ENCODE assay signal across 9 cellular contexts in genomic region chr19:46610851-46611770, GRCh38. TPM values are rescaled to one million over a fixed set of nuclear protein-coding genes. Genes with fewer than 3 reads are reported as not detected.
DNase-seq lines count a peak whose midpoint lies in the region; ATAC-seq and TF ChIP-seq lines count a peak whose summit lies in the region.
"Had no signal": no experiment of that assay in that cellular context is flagged by ENCODE, and none has a peak within 500 bp of the region (broad histone marks: within the 10 kb centered on the region; RNA-seq: fewer than 3 reads in every experiment).

No MANE protein-coding gene starts in this region.

- H3K36me3 Mint-ChIP-seq in activated CD4-positive, alpha-beta T cell treated with anti-CD3 and anti-CD28 coated beads, Interleukin-2, amount 10 ng/mL, durations not matched to agents 24 days and 14 days (ENCODE audit: low read depth), result peaks cover 53% of the 10 kb centered on the region

- peaks cover 48% of the 10 kb centered on the region for H3K4me1 Mint-ChIP-seq in activated CD4-positive, alpha-beta T cell treated with anti-CD3 and anti-CD28 coated beads, Interleukin-2, amount 10 ng/mL, durations not matched to agents 24 days and 14 days

- H3K9ac ChIP-seq in mammary epithelial cell (ENCODE audit: insufficient read depth, low read length), result no peak overlapping the region

- no peak overlapping the region for H3K4me2 ChIP-seq in mammary epithelial cell (ENCODE audit: insufficient read depth, low read depth, low read length)

- no TSS peak for BruUV-seq in mammary epithelial cell (replicated peaks; lab: Mats Ljungman, UMichigan)

- H3K9me3 ChIP-seq in breast epithelium (no peaks in the 10 kb centered on the region), mammary epithelial cell (replicated peaks; ENCODE audit: insufficient read depth, low read length) (no peaks in the 10 kb centered on the region), thyroid gland (no peaks in the 10 kb centered on the region)

- no peaks in the 10 kb centered on the region for H4K20me1 ChIP-seq in mammary epithelial cell (ENCODE audit: insufficient read depth, low read length)

- H3K36me3 ChIP-seq in breast epithelium (no peaks in the 10 kb centered on the region), mammary epithelial cell (ENCODE audit: insufficient read depth, low read length) (peaks cover 26% of the 10 kb centered on the region), thyroid gland (peaks cover 23 to 32% of the 10 kb centered on the region in 2 donors)

- in situ Hi-C loops in mammary epithelial cell (cut with MboI; ENCODE audit: low sequenced_read_pairs in 2 of 2), result loop anchor here (5.0 kb wide), 2 partner anchors 51 to 56 kb away; partner anchors contain the start of gene DACT3 (in 1 of the 2)

- peak overlapping the region; percentile 89 for H3K27ac Mint-ChIP-seq in activated CD4-positive, alpha-beta T cell treated with anti-CD3 and anti-CD28 coated beads, Interleukin-2, amount 10 ng/mL, durations not matched to agents 24 days and 14 days

- H3K27ac ChIP-seq in breast epithelium (peak overlapping the region; percentile 12 to 29), mammary epithelial cell (ENCODE audit: insufficient read depth, low read depth, low read length) (no peak overlapping the region), thyroid gland (peak overlapping the region; percentile 28 to 61 (median 32))

- H3K9me3 Mint-ChIP-seq in activated CD4-positive, alpha-beta T cell treated with anti-CD3 and anti-CD28 coated beads, Interleukin-2, amount 10 ng/mL, durations not matched to agents 24 days and 14 days, result no peaks in the 10 kb centered on the region

- no peak for ATAC-seq in left cardiac atrium

- no peak for DNase-seq in breast epithelium (ENCODE audit: low spot score in 2 of 2)
- DNase-seq in mammary epithelial cell, result no peak
- peak; percentile 87 for DNase-seq in activated CD4-positive, alpha-beta T cell treated with anti-CD3 and anti-CD28 coated beads, Interleukin-2, amount 10 ng/mL, durations not matched to agents 24 days and 14 days
- DNase-seq in left cardiac atrium, result peak; percentile 12
- peak in 1 of 2 donors; percentile 23 for DNase-seq in thyroid gland
- no peak for DNase-seq in dermis blood vessel endothelial cell
- DNase-seq in amniotic stem cell (lab: John Stamatoyannopoulos, UW), result no peak
- no peak for DNase-seq in SW 1271 (lab: John Stamatoyannopoulos, UW)

- H3K27me3 ChIP-seq in breast epithelium, result no peaks in the 10 kb centered on the region
- no peaks in the 10 kb centered on the region for H3K27me3 ChIP-seq in mammary epithelial cell (ENCODE audit: insufficient read depth, low read length)
- H3K27me3 ChIP-seq in thyroid gland, result no peaks in the 10 kb centered on the region

- no peaks in the 10 kb centered on the region for H3K27me3 Mint-ChIP-seq in activated CD4-positive, alpha-beta T cell treated with anti-CD3 and anti-CD28 coated beads, Interleukin-2, amount 10 ng/mL, durations not matched to agents 24 days and 14 days

- CTCF ChIA-PET in mammary epithelial cell (lab: Charles Lee; ENCODE audit: low non-redundant PET), result interaction anchor here (0.5 kb wide), 1 partner anchor 68 kb away, joined by 5 read pairs; no protein-coding TSS in a partner anchor

- peak overlapping the region; percentile 66 for H3K4me3 Mint-ChIP-seq in activated CD4-positive, alpha-beta T cell treated with anti-CD3 and anti-CD28 coated beads, Interleukin-2, amount 10 ng/mL, durations not matched to agents 24 days and 14 days

- H3K4me1 ChIP-seq in breast epithelium (no peaks in the 10 kb centered on the region), mammary epithelial cell (ENCODE audit: insufficient read depth, low read length) (peaks cover 9% of the 10 kb centered on the region), thyroid gland (peaks cover 11 to 25% of the 10 kb centered on the region in 2 donors)

- H3K79me2 ChIP-seq in mammary epithelial cell (ENCODE audit: insufficient read depth, low read length), result peaks cover 17% of the 10 kb centered on the region

- TF ChIP-seq POLR2A in breast epithelium (IDR thresholded peaks at IDR 0.05) (no peak), thyroid gland (IDR thresholded peaks at IDR 0.05) (no peak)

- H3K4me3 ChIP-seq in breast epithelium (no peak overlapping the region), mammary epithelial cell (replicated peaks in 1 of 3; ENCODE audit: insufficient read depth in 1 of 3, low read depth in 2 of 3, low read length in 3 of 3) (no peak overlapping the region), thyroid gland (replicated peaks in 1 of 3) (no peak overlapping the region)

- TF ChIP-seq CTCF in breast epithelium (IDR thresholded peaks at IDR 0.05) (no peak), mammary epithelial cell (conservative IDR thresholded peaks at IDR 0.05 in 1 of 2, IDR thresholded peaks at IDR 0.05 in 1 of 2; ENCODE audit: extremely low read depth in 1 of 2, insufficient read depth in 1 of 2, low read depth in 1 of 2, low read length in 2 of 2) (no peak), thyroid gland (IDR thresholded peaks at IDR 0.05) (no peak)

- intact Hi-C loops in breast epithelium (cut with DNase I; ENCODE audit: low total_unique reads) (no loop called here), mammary epithelial cell (cut with micrococcal nuclease) (no loop called here), left cardiac atrium (cut with DNase I) (loop anchor here in 1 of 2 donors (10.0 kb wide), 1 partner anchor 54 kb away; the partner anchor contains the start of gene DACT3), thyroid gland (cut with DNase I) (loop anchor here (10.0 kb wide), 1 partner anchor 124 kb away; no protein-coding TSS in a partner anchor)
- intact Hi-C loops in activated CD4-positive, alpha-beta T cell treated with anti-CD3 and anti-CD28 coated beads, Interleukin-2, amount 10 ng/mL, durations not matched to agents 24 days and 14 days (cut with micrococcal nuclease), result loop anchor here (1.0 to 5.0 kb wide), 2 partner anchors 8 to 106 kb away; partner anchors contain the start of gene PRKD2

- no peak overlapping the region for H2AFZ ChIP-seq in mammary epithelial cell (ENCODE audit: low read depth, low read length)

- 53% methylated on average over 9 of the region's 17 CpGs for WGBS in mammary epithelial cell (ENCODE audit: low coverage, missing lambda C conversion rate)
- 75 to 77% methylated on average over 17 of the region's 17 CpGs for whole genome bisulfite sequencing in thyroid gland, 2 donors

- dilution Hi-C loops in mammary epithelial cell (cut with HindIII; ENCODE audit: low sequenced_read_pairs), result no loop called here

RNA-seq across cellular contexts. Expression of gene CALM3, which starts 10.0 kb away (rescaled TPM):
- total RNA-seq in breast epithelium, result 100 to 1,000 TPM in 1 of 3 donors, 10 to 100 TPM in 2; 85.9 to 129 (median 86.6) TPM
- 100 to 1,000 TPM in 1 of 2 donors, 10 to 100 TPM in 1; 97.4 to 206 TPM for total RNA-seq in mammary epithelial cell
- polyA plus RNA-seq in mammary epithelial cell, result 426 TPM
- 248 TPM for polyA minus RNA-seq in mammary epithelial cell
- 477 and 479 TPM in 2 replicates for total RNA-seq in activated CD4-positive, alpha-beta T cell treated with anti-CD3 and anti-CD28 coated beads, Interleukin-2, amount 10 ng/mL, durations not matched to agents 24 days and 14 days
- 100 to 1,000 TPM; 229 to 241 TPM for total RNA-seq in left cardiac atrium
- total RNA-seq in thyroid gland, result 100 to 1,000 TPM; 108 to 190 (median 155) TPM
- 154 and 372 TPM in 2 replicates for total RNA-seq in dermis blood vessel endothelial cell

RNA-seq across cellular contexts. Expression of gene PTGIR, which starts 13.8 kb away (rescaled TPM):
- total RNA-seq in breast epithelium (1 to 10 TPM in 2 of 3 donors, under 1 TPM in 1; 0.29 to 6.9 (median 1.3) TPM), mammary epithelial cell (under 1 TPM in 1 of 2 donors, not detected in 1; under 0.01 TPM), left cardiac atrium (10 to 100 TPM in 1 of 2 donors, 1 to 10 TPM in 1; 5.5 to 14.8 TPM), thyroid gland (10 to 100 TPM in 2 of 4 donors, 1 to 10 TPM in 2; 9.0 to 21.9 (median 12.7) TPM), dermis blood vessel endothelial cell (not detected in 2 replicates)
- polyA plus RNA-seq in mammary epithelial cell, result not detected
- polyA minus RNA-seq in mammary epithelial cell, result not detected
- 194 TPM in 2 replicates for total RNA-seq in activated CD4-positive, alpha-beta T cell treated with anti-CD3 and anti-CD28 coated beads, Interleukin-2, amount 10 ng/mL, durations not matched to agents 24 days and 14 days

RNA-seq across cellular contexts. Expression of gene GNG8, which starts 24.9 kb away (rescaled TPM):
- total RNA-seq in breast epithelium (not detected), mammary epithelial cell (not detected), left cardiac atrium (1 to 10 TPM in 1 of 2 donors, not detected in 1; 5.2 TPM), thyroid gland (not detected), dermis blood vessel endothelial cell (not detected in 2 replicates)
- not detected for polyA plus RNA-seq in mammary epithelial cell
- not detected for polyA minus RNA-seq in mammary epithelial cell
- 13.3 and 14.1 TPM in 2 replicates for total RNA-seq in activated CD4-positive, alpha-beta T cell treated with anti-CD3 and anti-CD28 coated beads, Interleukin-2, amount 10 ng/mL, durations not matched to agents 24 days and 14 days
- total RNA-seq: subcutaneous adipose tissue had no signal

RNA-seq across cellular contexts. Expression of gene DACT3, which starts 49.9 kb away (rescaled TPM):
- total RNA-seq in breast epithelium, result 1 to 10 TPM in 2 of 3 donors, under 1 TPM in 1; 0.48 to 3.9 (median 1.9) TPM
- under 1 TPM; 0.31 to 0.33 TPM for total RNA-seq in mammary epithelial cell
- polyA plus RNA-seq in mammary epithelial cell, result 0.07 TPM
- not detected for polyA minus RNA-seq in mammary epithelial cell
- total RNA-seq in activated CD4-positive, alpha-beta T cell treated with anti-CD3 and anti-CD28 coated beads, Interleukin-2, amount 10 ng/mL, durations not matched to agents 24 days and 14 days, result 3.2 and 3.7 TPM in 2 replicates
- total RNA-seq in left cardiac atrium, result 10 to 100 TPM; 15.1 to 15.4 TPM
- 1 to 10 TPM; 1.7 to 3.2 (median 2.7) TPM for total RNA-seq in thyroid gland
- 0.14 and 0.34 TPM in 2 replicates for total RNA-seq in dermis blood vessel endothelial cell

Comparison
In these comparisons a context has a peak if more than half of its experiments do, and no peak if none do; other contexts are left out.
1. DNase-seq: peak in activated CD4-positive, alpha-beta T cell treated with anti-CD3 and anti-CD28 coated beads, Interleukin-2, amount 10 ng/mL, durations not matched to agents 24 days and 14 days (single experiment) and left cardiac atrium (single experiment); none in breast epithelium (0 of 2), mammary epithelial cell (single experiment), dermis blood vessel endothelial cell (single experiment), amniotic stem cell (single experiment) and SW 1271 (0 of 2).
2. intact Hi-C loops: an anchor here in activated CD4-positive, alpha-beta T cell treated with anti-CD3 and anti-CD28 coated beads, Interleukin-2, amount 10 ng/mL, durations not matched to agents 24 days and 14 days (1.0 to 5.0 kb wide) and thyroid gland (10.0 kb wide); none called in breast epithelium and mammary epithelial cell.